In genomic region chr2:66694087-66694858, GRCh38 we compare ENCODE assay signal across 14 cellular contexts.
"Had no signal": no experiment of that assay in that cellular context is flagged by ENCODE, and none has a peak within 500 bp of the region (broad histone marks: within the 10 kb centered on the region; RNA-seq: fewer than 3 reads in every experiment).

No MANE protein-coding gene starts in this region.

- H3K4me1 ChIP-seq: gastrocnemius medialis had no signal

- H3K36me3 ChIP-seq: gastrocnemius medialis had no signal

- H3K27ac ChIP-seq: gastrocnemius medialis had no signal

- H3K9me3 ChIP-seq: gastrocnemius medialis had no signal

- ATAC-seq: activated T-cell treated with anti-CD3 and anti-CD28 coated beads, Interleukin-2, amount 50 U/mL, for 72 hours; gastrocnemius medialis; natural killer cell treated with Interleukin-12 subunit alpha and Interleukin-12 subunit beta and Interleukin-15 and Interleukin-18, amount 100 ng/mL, for 72 hours; stimulated activated naive CD8-positive, alpha-beta T cell treated with anti-CD3 and anti-CD28 coated beads, Interleukin-15, amount 100 ng/mL, for 72 hours had no signal

- DNase-seq: activated CD4-positive, alpha-beta memory T cell treated with anti-CD3 and anti-CD28 coated beads, Interleukin-2, amount 10 ng/mL, durations not matched to agents 7 days and 5 days; activated CD4-positive, alpha-beta T cell treated with anti-CD3 and anti-CD28 coated beads for 1 hour; activated gamma-delta T cell treated with Interleukin-2 at 50 U/mL for 16 hours; activated naive CD8-positive, alpha-beta T cell treated with anti-CD3 and anti-CD28 coated beads, Interleukin-2, amount 10 ng/mL, durations not matched to agents 7 days and 5 days; activated T-cell treated with anti-CD3 and anti-CD28 coated beads, Interleukin-2, amount 50 U/mL, for 72 hours; aorta; gastrocnemius medialis; hypothalamus; kidney glomerular epithelial cell; SHP77 treated with DMSO at 0.1 percent for 48 hours; stimulated activated CD4-positive, alpha-beta T cell treated with anti-CD3 and anti-CD28 coated beads, Interleukin-15, amount 100 ng/mL, for 24 hours; stimulated activated CD4-positive, alpha-beta T cell treated with anti-CD3 and anti-CD28 coated beads, Interleukin-4, amount 100 ng/mL, for 4 hours; stimulated activated naive CD8-positive, alpha-beta T cell treated with anti-CD3 and anti-CD28 coated beads, Interleukin-15, amount 100 ng/mL, for 72 hours had no signal

- H3K4me3 ChIP-seq: gastrocnemius medialis had no signal
